ENCODE assay signal across 1 cellular context in genomic region chr3:138861755-138862333, GRCh38.
TF ChIP-seq lines count a peak whose summit lies in the region.

No MANE protein-coding gene starts in this region.

TF ChIP-seq in A549, 52 proteins besides CTCF, POLR2A, EP300 and RAD21 (continued from another document):
- TF ChIP-seq BCL3 (IDR thresholded peaks at IDR 0.05): no peak
- no peak for TF ChIP-seq HMGXB4 (CRISPR knock-in tag; IDR thresholded peaks at IDR 0.05; ENCODE audit: borderline replicate concordance)
- no peak for TF ChIP-seq POLR2AphosphoS2 (conservative IDR thresholded peaks at IDR 0.05; ENCODE audit: low read length)
- no peak for TF ChIP-seq RNF2 (IDR thresholded peaks at IDR 0.05; ENCODE audit: borderline replicate concordance, low read depth)
- no peak for TF ChIP-seq ZFP36 (IDR thresholded peaks at IDR 0.05; ENCODE audit: borderline replicate concordance, partially characterized antibody)
- no peak for TF ChIP-seq HOXA7 (CRISPR knock-in tag; IDR thresholded peaks at IDR 0.05)
- no peak for TF ChIP-seq HDAC2 (IDR thresholded peaks at IDR 0.05)
- no peak for TF ChIP-seq MAZ (IDR thresholded peaks at IDR 0.05; ENCODE audit: borderline replicate concordance, low read depth, low read length)
- TF ChIP-seq EHF (CRISPR knock-in tag; IDR thresholded peaks at IDR 0.05): no peak
- TF ChIP-seq MYC (IDR thresholded peaks at IDR 0.05; ENCODE audit: borderline replicate concordance, low read length): no peak
TF ChIP-seq in A549: peak in this region for 0.
